15 cellular contexts compared by ENCODE assay signal in genomic region chr12:97681612-97682504, GRCh38.
A peak's percentile ranks its signal among the peaks of the same experiment; 100 is the strongest.
DNase-seq lines count a peak whose midpoint lies in the region; ATAC-seq and TF ChIP-seq lines count a peak whose summit lies in the region.
"Had no signal": no experiment of that assay in that cellular context is flagged by ENCODE, and none has a peak within 500 bp of the region (broad histone marks: within the 10 kb centered on the region; RNA-seq: fewer than 3 reads in every experiment).

No MANE protein-coding gene starts in this region.

- no peak for TF ChIP-seq CTCF in colonic mucosa (IDR thresholded peaks at IDR 0.05)
- TF ChIP-seq CTCF in progenitor cell of endocrine pancreas (IDR thresholded peaks at IDR 0.05; ENCODE audit: unreplicated experiment): no peak

- no peaks in the 10 kb centered on the region for H3K9me3 ChIP-seq in colonic mucosa
- H3K9me3 ChIP-seq: neutrophil, Peyer's patch, tibial nerve had no signal

- peak; percentile 86 to 98 for ATAC-seq in activated T-cell treated with anti-CD3 and anti-CD28 coated beads, Interleukin-2, amount 50 U/mL, for 72 hours (replicated peaks in 1 of 2)
- ATAC-seq in HG02571 (IDR thresholded peaks at IDR 0.05; ENCODE audit: unreplicated experiment): peak; percentile 93
- peak; percentile 95 for ATAC-seq in HG03439 (IDR thresholded peaks at IDR 0.05; ENCODE audit: unreplicated experiment)

- no peaks in the 10 kb centered on the region for H3K27me3 ChIP-seq in colonic mucosa
- H3K27me3 ChIP-seq: neutrophil, Peyer's patch, tibial nerve had no signal

- no peaks in the 10 kb centered on the region for H3K36me3 Mint-ChIP-seq in activated T-cell treated with anti-CD3 and anti-CD28 coated beads, Interleukin-2, amount 50 U/mL, for 72 hours (ENCODE audit: insufficient read depth in 2 of 2)
- no peaks in the 10 kb centered on the region for H3K36me3 Mint-ChIP-seq in progenitor cell of endocrine pancreas (ENCODE audit: insufficient read depth)

- H3K4me3 Mint-ChIP-seq in activated T-cell treated with anti-CD3 and anti-CD28 coated beads, Interleukin-2, amount 50 U/mL, for 72 hours: no peak overlapping the region
- H3K4me3 Mint-ChIP-seq in progenitor cell of endocrine pancreas (ENCODE audit: low read depth): no peak overlapping the region

- no peaks in the 10 kb centered on the region for H3K4me1 ChIP-seq in colonic mucosa
- H3K4me1 ChIP-seq: Peyer's patch, tibial nerve had no signal

- H3K4me1 Mint-ChIP-seq in activated T-cell treated with anti-CD3 and anti-CD28 coated beads, Interleukin-2, amount 50 U/mL, for 72 hours (ENCODE audit: low read depth): no peaks in the 10 kb centered on the region
- H3K4me1 Mint-ChIP-seq in progenitor cell of endocrine pancreas (ENCODE audit: low read depth): no peaks in the 10 kb centered on the region

- no peak overlapping the region for H3K27ac ChIP-seq in colonic mucosa
- H3K27ac ChIP-seq: neutrophil, Peyer's patch, tibial nerve had no signal

- H3K9ac ChIP-seq in colonic mucosa (ENCODE audit: low read depth in 2 of 2, low read length in 2 of 2): no peak overlapping the region

- no peak overlapping the region for H3K4me3 ChIP-seq in colonic mucosa
- H3K4me3 ChIP-seq: Peyer's patch, tibial nerve had no signal

- peak overlapping the region; percentile 70 for H3K27ac Mint-ChIP-seq in activated T-cell treated with anti-CD3 and anti-CD28 coated beads, Interleukin-2, amount 50 U/mL, for 72 hours
- H3K27ac Mint-ChIP-seq in progenitor cell of endocrine pancreas: no peak overlapping the region

- H3K36me3 ChIP-seq in colonic mucosa: no peaks in the 10 kb centered on the region
- H3K36me3 ChIP-seq: neutrophil, Peyer's patch, tibial nerve had no signal

- peak in 1 of 2 donors; percentile 6 for DNase-seq in activated T-cell treated with anti-CD3 and anti-CD28 coated beads, Interleukin-2, amount 50 U/mL, for 72 hours
- DNase-seq in activated T-cell treated with anti-CD3 and anti-CD28 coated beads for 4 hours (no peak), UCSD-AML1 (lab: John Stamatoyannopoulos, UW; ENCODE audit: unreplicated experiment) (no peak), colonic mucosa (no peak), progenitor cell of endocrine pancreas (ENCODE audit: low spot score, unreplicated experiment) (no peak), NAMALWA (ENCODE audit: low spot score) (no peak)
- DNase-seq: activated CD4-positive, alpha-beta T cell treated with anti-CD3 and anti-CD28 coated beads for 48 hours; COR-L47; MM.1S; NCI-H345; Peyer's patch had no signal

- no peaks in the 10 kb centered on the region for H3K27me3 Mint-ChIP-seq in activated T-cell treated with anti-CD3 and anti-CD28 coated beads, Interleukin-2, amount 50 U/mL, for 72 hours (ENCODE audit: low read depth)
- no peaks in the 10 kb centered on the region for H3K27me3 Mint-ChIP-seq in progenitor cell of endocrine pancreas

- intact Hi-C loops in colonic mucosa (cut with DNase I): no loop called here

- H3K9me3 Mint-ChIP-seq in activated T-cell treated with anti-CD3 and anti-CD28 coated beads, Interleukin-2, amount 50 U/mL, for 72 hours: peaks cover 5 to 7% of the 10 kb centered on the region in 2 donors
- H3K9me3 Mint-ChIP-seq in progenitor cell of endocrine pancreas (ENCODE audit: low read depth): peaks cover 7% of the 10 kb centered on the region
